Comparison of ENCODE assay signal across 13 cellular contexts in the genomic region with DNA sequence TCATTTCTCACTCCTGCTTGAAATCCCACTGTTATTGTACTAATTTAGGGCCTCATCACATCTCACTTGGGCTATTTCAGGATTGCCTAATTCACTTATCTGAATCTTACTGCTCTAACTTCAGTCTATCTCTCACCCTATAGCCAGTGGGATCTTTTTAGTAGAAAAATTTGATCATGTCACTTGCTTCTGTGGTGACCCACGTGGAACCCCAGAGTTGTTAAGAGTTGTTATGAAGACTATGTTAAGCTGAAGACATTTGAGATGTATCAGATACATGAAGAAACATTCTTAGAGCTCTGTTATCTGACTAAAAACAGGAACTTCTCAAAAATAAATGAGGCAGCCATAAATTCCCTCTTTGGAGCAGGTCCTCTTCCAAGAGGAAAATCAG.
DNase-seq lines count a peak whose midpoint lies in the region; ATAC-seq and TF ChIP-seq lines count a peak whose summit lies in the region.
"Had no signal": no experiment of that assay in that cellular context is flagged by ENCODE, and none has a peak within 500 bp of the region (broad histone marks: within the 10 kb centered on the region; RNA-seq: fewer than 3 reads in every experiment).

No MANE protein-coding gene starts in this region.

- ATAC-seq in GM18499 (IDR thresholded peaks at IDR 0.05; ENCODE audit: insufficient read depth, unreplicated experiment) (peak; percentile 24), HG02943 (IDR thresholded peaks at IDR 0.05; ENCODE audit: low read depth, unreplicated experiment) (peak; percentile 25), HG03571 (IDR thresholded peaks at IDR 0.05; ENCODE audit: unreplicated experiment) (peak; percentile 20), heart left ventricle (no peak), psoas muscle (no peak)
- ATAC-seq: effector memory CD8-positive, alpha-beta T cell; heart right ventricle had no signal

- H3K36me3 ChIP-seq in heart left ventricle (no peaks in the 10 kb centered on the region), psoas muscle (ENCODE audit: insufficient read depth in 1 of 2, low read depth in 1 of 2) (no peaks in the 10 kb centered on the region)
- H3K36me3 ChIP-seq: ascending aorta, heart right ventricle, thoracic aorta had no signal

- no peaks in the 10 kb centered on the region for H3K4me1 Mint-ChIP-seq in CD14-positive monocyte

- TF ChIP-seq CTCF in GM20000 (IDR thresholded peaks at IDR 0.05; ENCODE audit: extremely low read depth, missing control alignments) = no peak
- no peak for TF ChIP-seq CTCF in heart left ventricle (IDR thresholded peaks at IDR 0.05)
- TF ChIP-seq CTCF in CD14-positive monocyte (IDR thresholded peaks at IDR 0.05) = no peak
- no peak for TF ChIP-seq CTCF in psoas muscle (IDR thresholded peaks at IDR 0.05)

- H3K27ac Mint-ChIP-seq in CD14-positive monocyte = no peak overlapping the region
- H3K27ac Mint-ChIP-seq: effector memory CD8-positive, alpha-beta T cell had no signal

- no peaks in the 10 kb centered on the region for H3K9me3 ChIP-seq in heart left ventricle
- H3K9me3 ChIP-seq in psoas muscle = no peaks in the 10 kb centered on the region
- H3K9me3 ChIP-seq: ascending aorta, heart right ventricle, thoracic aorta had no signal

- no peak overlapping the region for H3K4me3 Mint-ChIP-seq in CD14-positive monocyte
- H3K4me3 Mint-ChIP-seq: effector memory CD8-positive, alpha-beta T cell had no signal

- no peak overlapping the region for H3K4me3 ChIP-seq in heart left ventricle
- H3K4me3 ChIP-seq in psoas muscle = no peak overlapping the region
- H3K4me3 ChIP-seq: ascending aorta, heart right ventricle, thoracic aorta had no signal

- TF ChIP-seq POLR2A in heart left ventricle (IDR thresholded peaks at IDR 0.05) = no peak

- WGBS in heart left ventricle, 4 donors = 41 to 61% (median 51%) methylated on average over 1 of the region's 1 CpG
- WGBS in psoas muscle, 3 donors = 60 to 64% (median 62%) methylated on average over 1 of the region's 1 CpG

- H3K36me3 Mint-ChIP-seq in CD14-positive monocyte = no peaks in the 10 kb centered on the region

- no peak overlapping the region for H3K27ac ChIP-seq in heart left ventricle
- H3K27ac ChIP-seq in psoas muscle = no peak overlapping the region
- H3K27ac ChIP-seq: ascending aorta, heart right ventricle, thoracic aorta had no signal

- DNase-seq in GM20000 (ENCODE audit: low spot score) = peak; percentile 3
- DNase-seq in heart left ventricle = no peak
- DNase-seq in CD14-positive monocyte (ENCODE audit: low spot score) = no peak
- DNase-seq in psoas muscle = no peak
- DNase-seq in DMS53 treated with DMSO at 0.1 percent for 48 hours (lab: John Stamatoyannopoulos, UW; ENCODE audit: unreplicated experiment) = no peak
- DNase-seq: effector memory CD8-positive, alpha-beta T cell; heart right ventricle; NCI-H1417 treated with DMSO at 0.1 percent for 48 hours had no signal

- H3K4me1 ChIP-seq in heart left ventricle (no peaks in the 10 kb centered on the region), psoas muscle (no peaks in the 10 kb centered on the region)
- H3K4me1 ChIP-seq: ascending aorta had no signal

- intact Hi-C loops in heart left ventricle (cut with DNase I) (no loop called here), CD14-positive monocyte (cut with micrococcal nuclease) (no loop called here), psoas muscle (cut with DNase I) (loop anchor here in 1 of 2 donors (2.0 kb wide), 1 partner anchor 46 kb away; no protein-coding TSS in a partner anchor)

- H3K27me3 Mint-ChIP-seq in CD14-positive monocyte (ENCODE audit: low read depth in 3 of 3) = peaks cover 0 to 3% (median 0%) of the 10 kb centered on the region in 3 donors
- H3K27me3 Mint-ChIP-seq: effector memory CD8-positive, alpha-beta T cell had no signal

- H3K9me3 Mint-ChIP-seq in CD14-positive monocyte = peaks cover 0 to 2% (median 0%) of the 10 kb centered on the region in 7 donors

- no peaks in the 10 kb centered on the region for H3K27me3 ChIP-seq in heart left ventricle
- no peaks in the 10 kb centered on the region for H3K27me3 ChIP-seq in psoas muscle (ENCODE audit: insufficient read depth in 3 of 3, low read length in 2 of 3)
- H3K27me3 ChIP-seq: ascending aorta, heart right ventricle had no signal

Comparison
In these comparisons a context has a peak if more than half of its experiments do, and no peak if none do; other contexts are left out.
1. ATAC-seq: peak in GM18499 (single experiment), HG02943 (single experiment) and HG03571 (single experiment); none in heart left ventricle (0 of 4) and psoas muscle (0 of 4).